Comparison of ENCODE assay signal across 1 cellular context in genomic region chr5:150311015-150311692, GRCh38.
TF ChIP-seq lines count a peak whose summit lies in the region.

No MANE protein-coding gene starts in this region.

TF ChIP-seq in neural cell, 6 proteins besides CTCF, POLR2A, EP300 and RAD21 (continued from another document):
- TF ChIP-seq, protein P1, sequence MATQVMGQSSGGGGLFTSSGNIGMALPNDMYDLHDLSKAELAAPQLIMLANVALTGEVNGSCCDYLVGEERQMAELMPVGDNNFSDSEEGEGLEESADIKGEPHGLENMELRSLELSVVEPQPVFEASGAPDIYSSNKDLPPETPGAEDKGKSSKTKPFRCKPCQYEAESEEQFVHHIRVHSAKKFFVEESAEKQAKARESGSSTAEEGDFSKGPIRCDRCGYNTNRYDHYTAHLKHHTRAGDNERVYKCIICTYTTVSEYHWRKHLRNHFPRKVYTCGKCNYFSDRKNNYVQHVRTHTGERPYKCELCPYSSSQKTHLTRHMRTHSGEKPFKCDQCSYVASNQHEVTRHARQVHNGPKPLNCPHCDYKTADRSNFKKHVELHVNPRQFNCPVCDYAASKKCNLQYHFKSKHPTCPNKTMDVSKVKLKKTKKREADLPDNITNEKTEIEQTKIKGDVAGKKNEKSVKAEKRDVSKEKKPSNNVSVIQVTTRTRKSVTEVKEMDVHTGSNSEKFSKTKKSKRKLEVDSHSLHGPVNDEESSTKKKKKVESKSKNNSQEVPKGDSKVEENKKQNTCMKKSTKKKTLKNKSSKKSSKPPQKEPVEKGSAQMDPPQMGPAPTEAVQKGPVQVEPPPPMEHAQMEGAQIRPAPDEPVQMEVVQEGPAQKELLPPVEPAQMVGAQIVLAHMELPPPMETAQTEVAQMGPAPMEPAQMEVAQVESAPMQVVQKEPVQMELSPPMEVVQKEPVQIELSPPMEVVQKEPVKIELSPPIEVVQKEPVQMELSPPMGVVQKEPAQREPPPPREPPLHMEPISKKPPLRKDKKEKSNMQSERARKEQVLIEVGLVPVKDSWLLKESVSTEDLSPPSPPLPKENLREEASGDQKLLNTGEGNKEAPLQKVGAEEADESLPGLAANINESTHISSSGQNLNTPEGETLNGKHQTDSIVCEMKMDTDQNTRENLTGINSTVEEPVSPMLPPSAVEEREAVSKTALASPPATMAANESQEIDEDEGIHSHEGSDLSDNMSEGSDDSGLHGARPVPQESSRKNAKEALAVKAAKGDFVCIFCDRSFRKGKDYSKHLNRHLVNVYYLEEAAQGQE (IDR thresholded peaks at IDR 0.05; ENCODE audit: borderline replicate concordance), result no peak
